27 cellular contexts compared by ENCODE assay signal in genomic region chr14:26735811-26736210, GRCh38.
"Had no signal": no experiment of that assay in that cellular context is flagged by ENCODE, and none has a peak within 500 bp of the region (broad histone marks: within the 10 kb centered on the region; RNA-seq: fewer than 3 reads in every experiment).

No MANE protein-coding gene starts in this region.

- H3K36me3 ChIP-seq: stomach, suprapubic skin, thoracic aorta, thyroid gland, tibial artery, tibial nerve, transverse colon, upper lobe of left lung, upper lobe of right lung, uterus, vagina had no signal

- H3K27me3 ChIP-seq: stomach, suprapubic skin, testis, thyroid gland, tibial artery, tibial nerve, transverse colon, upper lobe of left lung, upper lobe of right lung, uterus, vagina had no signal

- DNase-seq: stimulated activated CD4-positive, alpha-beta T cell treated with anti-CD3 and anti-CD28 coated beads, Interleukin-2, amount 100 ng/mL, for 48 hours; stimulated activated CD4-positive, alpha-beta T cell treated with anti-CD3 and anti-CD28 coated beads, Interleukin-4, amount 100 ng/mL, for 1 hour; stimulated activated CD4-positive, alpha-beta T cell treated with anti-CD3 and anti-CD28 coated beads, Interleukin-4, amount 100 ng/mL, for 24 hours; stimulated activated CD4-positive, alpha-beta T cell treated with anti-CD3 and anti-CD28 coated beads, Interleukin-4, amount 100 ng/mL, for 4 hours; stimulated activated CD8-positive, alpha-beta memory T cell treated with anti-CD3 and anti-CD28 coated beads, Interleukin-4, amount 100 ng/mL, for 48 hours; stimulated activated naive B cell treated with anti-CD40 and anti-IgM and Interleukin-4, amounts not matched to agents 10 μg/mL and 1 μg/mL and 100 μg/mL, for 72 hours; stimulated activated naive CD4-positive, alpha-beta T cell; stimulated activated naive CD4-positive, alpha-beta T cell treated with Interleukin-2 at 50 U/mL for 16 hours; stimulated activated naive CD8-positive, alpha-beta T cell treated with anti-CD3 and anti-CD28 coated beads, Interleukin-15, amount 100 ng/mL, for 72 hours; stimulated activated naive CD8-positive, alpha-beta T cell treated with anti-CD3 and anti-CD28 coated beads, Interleukin-15, Interleukin-2, amounts not matched to agents 100 U/mL and 50 U/mL, for 24 hours; stomach; substantia nigra; testis; thyroid gland; tibial artery; transverse colon; trophoblast cell; upper lobe of left lung; upper lobe of right lung; uterus had no signal

- H3K4me1 ChIP-seq: stomach, suprapubic skin, testis, thyroid gland, tibial artery, tibial nerve, transverse colon, upper lobe of left lung, upper lobe of right lung, uterus, vagina had no signal

- H3K27ac ChIP-seq: stomach, suprapubic skin, testis, thoracic aorta, thyroid gland, tibial artery, tibial nerve, transverse colon, upper lobe of left lung, upper lobe of right lung, uterus, vagina had no signal

- ATAC-seq: stimulated activated effector memory CD8-positive, alpha-beta T cell treated with anti-CD3 and anti-CD28 coated beads, Interleukin-12 subunit alpha, Interleukin-12 subunit beta, amount 100 ng/mL, for 72 hours; stimulated activated memory B cell treated with anti-CD40 and anti-IgM and Interleukin-4, amounts not matched to agents 10 μg/mL and 1 μg/mL and 100 μg/mL, for 72 hours; stimulated activated naive B cell treated with anti-CD40 and anti-IgM and Interleukin-4, amounts not matched to agents 10 μg/mL and 1 μg/mL and 100 μg/mL, for 72 hours; stimulated activated naive CD8-positive, alpha-beta T cell treated with anti-CD3 and anti-CD28 coated beads, Interleukin-15, amount 100 ng/mL, for 72 hours; stimulated activated naive CD8-positive, alpha-beta T cell treated with anti-CD3 and anti-CD28 coated beads, Interleukin-15, Interleukin-2, amounts not matched to agents 100 U/mL and 50 U/mL, for 24 hours; upper lobe of right lung had no signal

- H3K4me3 ChIP-seq: stomach, suprapubic skin, testis, thoracic aorta, thyroid gland, tibial artery, tibial nerve, transverse colon, upper lobe of left lung, upper lobe of right lung, uterus, vagina had no signal

- FAIRE-seq: urothelium cell line had no signal
